Comparison of ENCODE assay signal across 21 cellular contexts in genomic region chr5:139732019-139732418, GRCh38.
A peak's percentile ranks its signal among the peaks of the same experiment; 100 is the strongest.
DNase-seq lines count a peak whose midpoint lies in the region; ATAC-seq, FAIRE-seq and TF ChIP-seq lines count a peak whose summit lies in the region.
"Had no signal": no experiment of that assay in that cellular context is flagged by ENCODE, and none has a peak within 500 bp of the region (broad histone marks: within the 10 kb centered on the region; RNA-seq: fewer than 3 reads in every experiment).

No MANE protein-coding gene starts in this region.

- no peak overlapping the region for H3K23ac ChIP-seq in H1 (ENCODE audit: insufficient read length)

- H2BK20ac ChIP-seq in H1 (ENCODE audit: low read length), result no peak overlapping the region

- H2AK5ac ChIP-seq in H1 (ENCODE audit: low read depth, low read length), result no peak overlapping the region

- H3K14ac ChIP-seq in H1 (ENCODE audit: insufficient read length), result no peak overlapping the region

- no peak overlapping the region for H3K18ac ChIP-seq in H1 (ENCODE audit: extremely low read depth, low read length)

- in situ Hi-C loops in HepG2 (cut with HindIII; ENCODE audit: extremely low pct_ligation_motif_present, low pct_unique_long_range_greater_than_20kb), result no loop called here

- CTCF ChIA-PET in HepG2 (lab: Yijun Ruan, JAX; ENCODE audit: low intra/inter-chr PET ratio, low total read pairs), result no interaction called here
- CTCF ChIA-PET in H1 (lab: Charles Lee; ENCODE audit: partially characterized antibody), result interaction anchor here (0.8 to 4.3 kb wide), 9 partner anchors 8 to 100 kb away, joined by 3 to 25 read pairs (median 3); no protein-coding TSS in a partner anchor

- H2BK12ac ChIP-seq in H1 (ENCODE audit: low read depth, low read length), result no peak overlapping the region

- DNase-seq in HepG2 (ENCODE audit: low spot score), result no peak
- no peak for DNase-seq in right lobe of liver
- no peak for DNase-seq in H1 (ENCODE audit: low read depth in 1 of 2, low spot score in 2 of 2)
- no peak for DNase-seq in substantia nigra (lab: John Stamatoyannopoulos, UW)
- DNase-seq in mucosa of descending colon, result no peak
- no peak for DNase-seq in sigmoid colon
- DNase-seq: CD4-positive, alpha-beta T cell; CD8-positive, alpha-beta memory T cell; DMS 273 treated with DMSO at 0.1 percent for 48 hours; DMS79; EL; GDM1; GM23248; H9 had no signal

- intact Hi-C loops in HepG2 (cut with micrococcal nuclease; ENCODE audit: unreplicated experiment) (loop anchor here (5.0 kb wide), 1 partner anchor 35 kb away; no protein-coding TSS in a partner anchor), right lobe of liver (cut with DNase I) (no loop called here), mucosa of descending colon (cut with DNase I, micrococcal nuclease) (no loop called here), sigmoid colon (cut with DNase I) (no loop called here)

- TF ChIP-seq EP300 in HepG2 (IDR thresholded peaks at IDR 0.05; ENCODE audit: low read depth in 2 of 2, low read length in 2 of 2), result no peak
- no peak for TF ChIP-seq EP300 in HepG2 (CRISPR knock-in tag; IDR thresholded peaks at IDR 0.05; ENCODE audit: borderline replicate concordance)
- TF ChIP-seq EP300 in H1 (IDR thresholded peaks at IDR 0.05; ENCODE audit: borderline replicate concordance in 1 of 2, low read depth in 2 of 2, low read length in 2 of 2), result no peak
- no peak for TF ChIP-seq EP300 in sigmoid colon (IDR thresholded peaks at IDR 0.05)

- ATAC-seq in HepG2 (no peak), right lobe of liver (no peak), mucosa of descending colon (no peak)
- ATAC-seq: GM12878, HCT116 had no signal

- no peak overlapping the region for H4K5ac ChIP-seq in H1 (ENCODE audit: insufficient read length, low read depth, low read length)

- no peaks in the 10 kb centered on the region for H3K23me2 ChIP-seq in H1 (ENCODE audit: low read depth, low read length)

- TF ChIP-seq POLR2A in HepG2 (IDR thresholded peaks at IDR 0.05; ENCODE audit: insufficient read depth in 1 of 2, low read depth in 2 of 2, low read length in 2 of 2) (no peak), right lobe of liver (IDR thresholded peaks at IDR 0.05) (no peak), H1 (IDR thresholded peaks at IDR 0.05; ENCODE audit: control extremely low read depth in 1 of 2, low read depth in 2 of 2, low read length in 2 of 2) (no peak), sigmoid colon (IDR thresholded peaks at IDR 0.05) (no peak)

- H3K4me3 ChIP-seq in HepG2 (replicated peaks in 1 of 3; ENCODE audit: insufficient read depth in 1 of 3, low read depth in 2 of 3, low read length in 3 of 3), result peak overlapping the region in 1 of 3 experiments; percentile 19; a peak in 1 of 6 replicates
- no peak overlapping the region for H3K4me3 ChIP-seq in right lobe of liver
- H3K4me3 ChIP-seq in H1 (ENCODE audit: extremely low read depth in 1 of 4, insufficient read depth in 2 of 4, low read depth in 3 of 4, low read length in 4 of 4), result no peak overlapping the region
- H3K4me3 ChIP-seq in mucosa of descending colon, result no peak overlapping the region
- H3K4me3 ChIP-seq in sigmoid colon, result no peak overlapping the region
- H3K4me3 ChIP-seq: BLaER1 treated with 17β-estradiol and CSF1 and Interleukin-3, amounts not matched to agents 10 nM and 100 nM; GM12878; GM23248 had no signal

- no peak overlapping the region for H3K4ac ChIP-seq in H1 (replicated peaks; ENCODE audit: insufficient read length, low read depth, low read length)

- H3K79me2 ChIP-seq in HepG2 (ENCODE audit: insufficient read depth, low read length) (peaks cover 15% of the 10 kb centered on the region), H1 (ENCODE audit: control insufficient read depth in 1 of 2, insufficient read depth in 2 of 2, low read length in 2 of 2) (no peaks in the 10 kb centered on the region)

- H3K9me3 ChIP-seq in HepG2 (ENCODE audit: low read length), result no peaks in the 10 kb centered on the region
- H3K9me3 ChIP-seq in right lobe of liver, result no peaks in the 10 kb centered on the region
- no peaks in the 10 kb centered on the region for H3K9me3 ChIP-seq in H1 (ENCODE audit: insufficient read depth in 2 of 2, low read depth in 1 of 2, low read length in 1 of 2)
- no peaks in the 10 kb centered on the region for H3K9me3 ChIP-seq in mucosa of descending colon
- no peaks in the 10 kb centered on the region for H3K9me3 ChIP-seq in sigmoid colon
- H3K9me3 ChIP-seq: BLaER1 treated with 17β-estradiol and CSF1 and Interleukin-3, amounts not matched to agents 10 nM and 100 nM had no signal

- TF ChIP-seq RAD21 in HepG2 (CRISPR knock-in tag; IDR thresholded peaks at IDR 0.05) (no peak), H1 (IDR thresholded peaks at IDR 0.05 in 1 of 2, conservative IDR thresholded peaks at IDR 0.05 in 1 of 2; ENCODE audit: low read depth in 2 of 2, low read length in 2 of 2) (no peak)

- no peak for FAIRE-seq in HepG2 (lab: Jason Lieb, UNC)
- no peak for FAIRE-seq in H1 (lab: Jason Lieb, UNC)
- FAIRE-seq: A204.1, D721Med, GM12878, GM19239 had no signal

- H2BK5ac ChIP-seq in H1 (ENCODE audit: low read depth, low read length), result no peak overlapping the region

- no peak overlapping the region for H4K91ac ChIP-seq in H1 (replicated peaks; ENCODE audit: insufficient read length, low read length)

- H3K9ac ChIP-seq in HepG2 (ENCODE audit: insufficient read depth, low read depth, low read length), result no peak overlapping the region
- no peak overlapping the region for H3K9ac ChIP-seq in H1 (replicated peaks in 1 of 4; ENCODE audit: extremely low read depth in 1 of 4, low read depth in 3 of 4, low read length in 3 of 4)
- H3K9ac ChIP-seq: BLaER1 treated with 17β-estradiol and CSF1 and Interleukin-3, amounts not matched to agents 10 nM and 100 nM; GM23248 had no signal

- H3K27ac ChIP-seq in HepG2 (ENCODE audit: extremely low read length, insufficient read depth, low read length) (peak overlapping the region; percentile 50), right lobe of liver (no peak overlapping the region), H1 (ENCODE audit: low read depth, low read length) (no peak overlapping the region), substantia nigra (ENCODE audit: low read depth, low read length, poor library complexity, severe bottlenecking) (peak overlapping the region; percentile 47), sigmoid colon (no peak overlapping the region)
- H3K27ac ChIP-seq: 22Rv1, GM23248 had no signal

- H3K79me1 ChIP-seq in H1 (ENCODE audit: low read depth, low read length), result no peaks in the 10 kb centered on the region

- WGBS in HepG2 (ENCODE audit: low lambda C conversion rate), result 97% methylated on average over 2 of the region's 2 CpGs
- 90% methylated on average over 2 of the region's 2 CpGs for WGBS in right lobe of liver (ENCODE audit: insufficient coverage, low coverage, low lambda C conversion rate, missing lambda C conversion rate)
- 89% methylated on average over 2 of the region's 2 CpGs; no CpG with 5 or more reads in 1 of the 2 experiments for WGBS in H1 (ENCODE audit: extremely low coverage in 1 of 2, insufficient coverage in 1 of 2, insufficient read length in 1 of 2, insufficient replicate concordance in 2 of 2, low coverage in 1 of 2, low lambda C conversion rate in 2 of 2, missing lambda C conversion rate in 1 of 2), 2 experiments
- WGBS in sigmoid colon, 2 donors, result 94 to 100% methylated on average over 2 of the region's 2 CpGs

- H2BK15ac ChIP-seq in H1 (ENCODE audit: low read length), result no peak overlapping the region

- peak overlapping the region; percentile 100 for H3K4me2 ChIP-seq in HepG2 (ENCODE audit: low read depth, low read length)
- no peak overlapping the region for H3K4me2 ChIP-seq in H1 (ENCODE audit: insufficient read depth in 1 of 2, low read depth in 2 of 2, low read length in 2 of 2)

- no peak overlapping the region for H2AFZ ChIP-seq in HepG2 (ENCODE audit: low read length)
- no peak overlapping the region for H2AFZ ChIP-seq in H1 (ENCODE audit: low read length)
- H2AFZ ChIP-seq: GM23248 had no signal

- H3K4me1 ChIP-seq in HepG2 (ENCODE audit: insufficient read depth, low read length) (peaks cover 42% of the 10 kb centered on the region), right lobe of liver (no peaks in the 10 kb centered on the region), H1 (replicated peaks in 1 of 4; ENCODE audit: control insufficient read depth in 3 of 4, insufficient read depth in 4 of 4, low read length in 3 of 4) (peaks cover 0 to 16% (median 4%) of the 10 kb centered on the region in 4 experiments; a peak in 6 of 7 replicates), mucosa of descending colon (ENCODE audit: low read depth) (no peaks in the 10 kb centered on the region), sigmoid colon (no peaks in the 10 kb centered on the region)

- POLR2A ChIA-PET in HepG2 (lab: Yijun Ruan, JAX) (interaction anchor here (1.0 to 5.2 kb wide), 8 partner anchors 14 to 95 kb away, joined by 3 to 132 read pairs (median 22); no protein-coding TSS in a partner anchor), H1 (lab: Charles Lee; ENCODE audit: partially characterized antibody) (interaction anchor here (0.6 to 2.4 kb wide), 4 partner anchors 8 to 45 kb away, joined by 3 to 9 read pairs (median 8); no protein-coding TSS in a partner anchor)

- no peaks in the 10 kb centered on the region for H4K20me1 ChIP-seq in HepG2 (ENCODE audit: insufficient read depth, low read length)
- H4K20me1 ChIP-seq in H1 (replicated peaks in 1 of 2; ENCODE audit: control insufficient read depth in 1 of 2, insufficient read depth in 2 of 2, low read length in 2 of 2), result no peaks in the 10 kb centered on the region
- H4K20me1 ChIP-seq: BLaER1 treated with 17β-estradiol and CSF1 and Interleukin-3, amounts not matched to agents 10 nM and 100 nM had no signal

- H3K56ac ChIP-seq in H1 (replicated peaks; ENCODE audit: insufficient read length, low read depth, low read length), result no peak overlapping the region

- no peak overlapping the region for H2BK120ac ChIP-seq in H1 (replicated peaks; ENCODE audit: low read depth, low read length)

- no peak for TF ChIP-seq CTCF in HepG2 (CRISPR knock-in tag; IDR thresholded peaks at IDR 0.05)
- TF ChIP-seq CTCF in right lobe of liver (IDR thresholded peaks at IDR 0.05), result no peak
- TF ChIP-seq CTCF in H1 (IDR thresholded peaks at IDR 0.05; ENCODE audit: control extremely low read depth in 1 of 3, insufficient read depth in 1 of 3, low read depth in 1 of 3, low read length in 3 of 3), result no peak
- TF ChIP-seq CTCF in mucosa of descending colon (IDR thresholded peaks at IDR 0.05), result no peak
- TF ChIP-seq CTCF in sigmoid colon (IDR thresholded peaks at IDR 0.05), result no peak

- no peaks in the 10 kb centered on the region; a peak in 1 of 5 replicates for H3K27me3 ChIP-seq in HepG2 (ENCODE audit: control insufficient read depth in 1 of 2, insufficient read depth in 2 of 2, low read length in 2 of 2)
- no peaks in the 10 kb centered on the region for H3K27me3 ChIP-seq in right lobe of liver
- no peaks in the 10 kb centered on the region for H3K27me3 ChIP-seq in H1 (replicated peaks in 1 of 4; ENCODE audit: control insufficient read depth in 3 of 4, extremely low read depth in 1 of 4, insufficient read depth in 3 of 4, low read length in 3 of 4)
- H3K27me3 ChIP-seq in sigmoid colon, result no peaks in the 10 kb centered on the region
- H3K27me3 ChIP-seq: BLaER1 treated with 17β-estradiol and CSF1 and Interleukin-3, amounts not matched to agents 10 nM and 100 nM had no signal

- BruUV-seq in HepG2 (replicated peaks; lab: Mats Ljungman, UMichigan), result no TSS peak

- 0 out of 2 replicates have a peak overlapping the region, but pooled peaks have one; percentile 36 for H4K8ac ChIP-seq in H1 (ENCODE audit: extremely low read depth, insufficient read depth, low read length)

- H3K36me3 ChIP-seq in HepG2 (replicated peaks in 1 of 2; ENCODE audit: control insufficient read depth in 1 of 2, insufficient read depth in 2 of 2, low read length in 2 of 2) (no peaks in the 10 kb centered on the region), right lobe of liver (no peaks in the 10 kb centered on the region), H1 (ENCODE audit: control insufficient read depth in 2 of 4, insufficient read depth in 4 of 4, low read length in 3 of 4) (no peaks in the 10 kb centered on the region), mucosa of descending colon (ENCODE audit: low read depth) (no peaks in the 10 kb centered on the region), sigmoid colon (no peaks in the 10 kb centered on the region)
- H3K36me3 ChIP-seq: BLaER1 treated with 17β-estradiol and CSF1 and Interleukin-3, amounts not matched to agents 10 nM and 100 nM had no signal

Comparison
In these comparisons a context has a peak if more than half of its experiments do, and no peak if none do; other contexts are left out.
1. H3K27ac ChIP-seq: peak in HepG2 (single experiment) and substantia nigra (single experiment); none in right lobe of liver (0 of 3), H1 (single experiment) and sigmoid colon (0 of 4).
2. Of the 41 proteins assayed by ChIP-seq in both HepG2 and H1: peak only in HepG2: KDM1A; only in H1: none; in both: none; in neither: 40.